24 cellular contexts compared by ENCODE assay signal in genomic region chr10:17457083-17457482, GRCh38. TPM values are rescaled to one million over a fixed set of nuclear protein-coding genes. Genes with fewer than 3 reads are reported as not detected.
"Had no signal": no experiment of that assay in that cellular context is flagged by ENCODE, and none has a peak within 500 bp of the region (broad histone marks: within the 10 kb centered on the region; RNA-seq: fewer than 3 reads in every experiment).

No MANE protein-coding gene starts in this region.

- FAIRE-seq: HepG2 had no signal

- H3K27ac ChIP-seq: KMS-11, RWPE1 had no signal

- H3K9ac ChIP-seq: KMS-11, SK-N-SH had no signal

- H3K4me2 ChIP-seq: KMS-11, SK-N-SH had no signal

- H3K9me3 ChIP-seq: SK-N-SH had no signal

- ATAC-seq: HepG2, Panc1, PC-3 had no signal

- DNase-seq: IMR-90, Kasumi-1, MM.1S, NCI-H1092 treated with DMSO at 0.1 percent for 48 hours, NCI-H1436, NCI-H187, NCI-H2029, NCI-H2081 treated with DMSO at 0.1 percent for 48 hours, NCI-H2171, NCI-H226, NCI-H446, NCI-H510A, NCI-H524 treated with DMSO at 0.1 percent for 48 hours, NCI-H69, NCI-H774, PC-3, SHP77, SK-N-SH had no signal

RNA-seq across cellular contexts. Expression of gene ST8SIA6, which starts 2.7 kb away (rescaled TPM):
- total RNA-seq: HepG2, HT-29, M059J, PC-3 had no signal
- polyA plus RNA-seq: HepG2 had no signal
